ENCODE assay signal across 35 cellular contexts in genomic region chr17:54153423-54153822, GRCh38.
"Had no signal": no experiment of that assay in that cellular context is flagged by ENCODE, and none has a peak within 500 bp of the region (broad histone marks: within the 10 kb centered on the region; RNA-seq: fewer than 3 reads in every experiment).

No MANE protein-coding gene starts in this region.

- H3K27ac ChIP-seq: adrenal gland, body of pancreas, epithelial cell of prostate, esophagus squamous epithelium, gastroesophageal sphincter, heart left ventricle had no signal

- H3K27me3 ChIP-seq: adrenal gland, body of pancreas, esophagus squamous epithelium, gastroesophageal sphincter, heart left ventricle had no signal

- H3K36me3 Mint-ChIP-seq: activated CD4-positive, alpha-beta memory T cell treated with anti-CD3 and anti-CD28 coated beads for 36 hours; activated CD8-positive, alpha-beta memory T cell treated with anti-CD3 and anti-CD28 coated beads, Interleukin-2, amount 10 ng/mL, durations not matched to agents 7 days and 5 days; activated naive CD4-positive, alpha-beta T cell treated with anti-CD3 and anti-CD28 coated beads, Interleukin-2, amount 50 U/mL, for 24 hours; activated naive CD8-positive, alpha-beta T cell treated with anti-CD3 and anti-CD28 coated beads for 36 hours had no signal

- H3K9me3 ChIP-seq: adrenal gland, body of pancreas, esophagus squamous epithelium, gastroesophageal sphincter had no signal

- H3K36me3 ChIP-seq: adrenal gland, esophagus squamous epithelium, gastroesophageal sphincter, heart left ventricle had no signal

- ATAC-seq: activated CD4-positive, alpha-beta T cell treated with anti-CD3 and anti-CD28 coated beads for 36 hours; activated CD8-positive, alpha-beta memory T cell treated with anti-CD3 and anti-CD28 coated beads, Interleukin-2, amount 10 ng/mL, durations not matched to agents 7 days and 5 days; activated CD8-positive, alpha-beta T cell treated with anti-CD3 and anti-CD28 coated beads, Interleukin-2, amount 10 ng/mL, durations not matched to agents 7 days and 5 days; activated naive CD8-positive, alpha-beta T cell treated with anti-CD3 and anti-CD28 coated beads, Interleukin-2, amount 50 U/mL, for 24 hours; body of pancreas; gastroesophageal sphincter; heart left ventricle; T-helper 17 cell had no signal

- H3K27ac Mint-ChIP-seq: activated CD4-positive, alpha-beta memory T cell treated with anti-CD3 and anti-CD28 coated beads for 36 hours; activated CD4-positive, alpha-beta T cell treated with anti-CD3 and anti-CD28 coated beads for 36 hours; activated CD4-positive, alpha-beta T cell treated with anti-CD3 and anti-CD28 coated beads, Interleukin-2, amount 10 ng/mL, durations not matched to agents 24 days and 14 days; activated CD8-positive, alpha-beta memory T cell treated with anti-CD3 and anti-CD28 coated beads, Interleukin-2, amount 10 ng/mL, durations not matched to agents 7 days and 5 days; activated CD8-positive, alpha-beta T cell treated with anti-CD3 and anti-CD28 coated beads, Interleukin-2, amount 10 ng/mL, durations not matched to agents 7 days and 5 days; activated naive CD4-positive, alpha-beta T cell treated with anti-CD3 and anti-CD28 coated beads for 36 hours; activated naive CD4-positive, alpha-beta T cell treated with anti-CD3 and anti-CD28 coated beads, Interleukin-2, amount 50 U/mL, for 24 hours; activated naive CD8-positive, alpha-beta T cell treated with anti-CD3 and anti-CD28 coated beads for 36 hours; activated naive CD8-positive, alpha-beta T cell treated with anti-CD3 and anti-CD28 coated beads, Interleukin-2, amount 50 U/mL, for 24 hours; activated T-helper 1 cell treated with anti-CD3 and anti-CD28 coated beads, Interleukin-12 subunit alpha, Interleukin-12 subunit beta, Interleukin-2, Interleukin-4 antibody, amounts not matched to agents 30 ng/mL and 10 ng/mL and 1 ng/mL, durations not matched to agents 14 hours and 24 hours and 36 hours; activated T-helper 2 cell treated with anti-CD3 and anti-CD28 coated beads, Interferon-gamma antibody, Interleukin-2, Interleukin-4, amounts not matched to agents 10 μg/mL and 5 μg/mL and 100 μg/mL, durations not matched to agents 14 hours and 24 hours and 36 hours; T-helper 17 cell; T-helper 2 cell treated with Interferon-gamma antibody and Interleukin-4, amounts not matched to agents 5 μg/mL and 100 μg/mL, for 36 hours had no signal

- H3K4me3 ChIP-seq: adrenal gland, body of pancreas, esophagus squamous epithelium, gastroesophageal sphincter, heart left ventricle had no signal

- H3K27me3 Mint-ChIP-seq: activated CD4-positive, alpha-beta memory T cell treated with anti-CD3 and anti-CD28 coated beads for 36 hours; activated CD4-positive, alpha-beta T cell treated with anti-CD3 and anti-CD28 coated beads for 36 hours; activated CD4-positive, alpha-beta T cell treated with anti-CD3 and anti-CD28 coated beads, Interleukin-2, amount 10 ng/mL, durations not matched to agents 24 days and 14 days; activated CD8-positive, alpha-beta memory T cell treated with anti-CD3 and anti-CD28 coated beads, Interleukin-2, amount 10 ng/mL, durations not matched to agents 7 days and 5 days; activated naive CD4-positive, alpha-beta T cell treated with anti-CD3 and anti-CD28 coated beads, Interleukin-2, amount 50 U/mL, for 24 hours; activated naive CD8-positive, alpha-beta T cell treated with anti-CD3 and anti-CD28 coated beads for 36 hours; activated naive CD8-positive, alpha-beta T cell treated with anti-CD3 and anti-CD28 coated beads, Interleukin-2, amount 50 U/mL, for 24 hours; T-helper 17 cell had no signal

- H3K4me1 Mint-ChIP-seq: activated CD4-positive, alpha-beta T cell treated with anti-CD3 and anti-CD28 coated beads for 36 hours; activated CD4-positive, alpha-beta T cell treated with anti-CD3 and anti-CD28 coated beads, Interleukin-2, amount 10 ng/mL, durations not matched to agents 24 days and 14 days; activated CD8-positive, alpha-beta memory T cell treated with anti-CD3 and anti-CD28 coated beads, Interleukin-2, amount 10 ng/mL, durations not matched to agents 7 days and 5 days; activated naive CD4-positive, alpha-beta T cell treated with anti-CD3 and anti-CD28 coated beads, Interleukin-2, amount 50 U/mL, for 24 hours; activated naive CD8-positive, alpha-beta T cell treated with anti-CD3 and anti-CD28 coated beads for 36 hours; activated naive CD8-positive, alpha-beta T cell treated with anti-CD3 and anti-CD28 coated beads, Interleukin-2, amount 50 U/mL, for 24 hours; T-helper 17 cell had no signal

- H3K4me3 Mint-ChIP-seq: activated CD4-positive, alpha-beta memory T cell treated with anti-CD3 and anti-CD28 coated beads for 36 hours; activated CD4-positive, alpha-beta T cell treated with anti-CD3 and anti-CD28 coated beads for 36 hours; activated CD4-positive, alpha-beta T cell treated with anti-CD3 and anti-CD28 coated beads, Interleukin-2, amount 10 ng/mL, durations not matched to agents 24 days and 14 days; activated CD8-positive, alpha-beta memory T cell treated with anti-CD3 and anti-CD28 coated beads, Interleukin-2, amount 10 ng/mL, durations not matched to agents 7 days and 5 days; activated CD8-positive, alpha-beta T cell treated with anti-CD3 and anti-CD28 coated beads, Interleukin-2, amount 10 ng/mL, durations not matched to agents 7 days and 5 days; activated naive CD4-positive, alpha-beta T cell treated with anti-CD3 and anti-CD28 coated beads for 36 hours; activated naive CD4-positive, alpha-beta T cell treated with anti-CD3 and anti-CD28 coated beads, Interleukin-2, amount 50 U/mL, for 24 hours; activated naive CD8-positive, alpha-beta T cell treated with anti-CD3 and anti-CD28 coated beads for 36 hours; activated naive CD8-positive, alpha-beta T cell treated with anti-CD3 and anti-CD28 coated beads, Interleukin-2, amount 50 U/mL, for 24 hours; activated T-helper 1 cell treated with anti-CD3 and anti-CD28 coated beads, Interleukin-12 subunit alpha, Interleukin-12 subunit beta, Interleukin-2, Interleukin-4 antibody, amounts not matched to agents 30 ng/mL and 10 ng/mL and 1 ng/mL, durations not matched to agents 14 hours and 24 hours and 36 hours; T-helper 17 cell; T-helper 2 cell treated with Interferon-gamma antibody and Interleukin-4, amounts not matched to agents 5 μg/mL and 100 μg/mL, for 36 hours had no signal

- H3K4me1 ChIP-seq: adrenal gland, body of pancreas, esophagus squamous epithelium, gastroesophageal sphincter, heart left ventricle had no signal

- DNase-seq: activated CD4-positive, alpha-beta memory T cell treated with anti-CD3 and anti-CD28 coated beads for 36 hours; activated CD4-positive, alpha-beta T cell treated with anti-CD3 and anti-CD28 coated beads for 36 hours; activated CD4-positive, alpha-beta T cell treated with anti-CD3 and anti-CD28 coated beads, Interleukin-2, amount 10 ng/mL, durations not matched to agents 24 days and 14 days; activated CD4-positive, CD25-positive, alpha-beta regulatory T cell; activated CD4-positive, CD25-positive, alpha-beta regulatory T cell treated with anti-CD3 and anti-CD28 coated beads, Interleukin-2, amount 50 U/mL, for 72 hours; activated CD8-positive, alpha-beta memory T cell treated with anti-CD3 and anti-CD28 coated beads, Interleukin-2, amount 10 ng/mL, durations not matched to agents 7 days and 5 days; activated CD8-positive, alpha-beta memory T cell treated with anti-CD3 and anti-CD28 coated beads, Interleukin-2, amount 50 U/mL, for 4 hours; activated CD8-positive, alpha-beta T cell treated with anti-CD3 and anti-CD28 coated beads, Interleukin-2, amount 10 ng/mL, durations not matched to agents 7 days and 5 days; activated effector memory CD4-positive, alpha-beta T cell treated with anti-CD3 and anti-CD28 coated beads, Interleukin-2, amount 50 U/mL, for 16 hours; activated naive CD4-positive, alpha-beta T cell treated with anti-CD3 and anti-CD28 coated beads for 36 hours; activated naive CD8-positive, alpha-beta T cell treated with anti-CD3 and anti-CD28 coated beads for 36 hours; activated naive CD8-positive, alpha-beta T cell treated with anti-CD3 and anti-CD28 coated beads, Interleukin-2, amount 50 U/mL, for 24 hours; activated T-cell treated with anti-CD3 and anti-CD28 coated beads, Interleukin-2, amount 50 U/mL, for 1 hour; activated T-cell treated with anti-CD3 and anti-CD28 coated beads, Interleukin-2, amount 50 U/mL, for 48 hours; adrenal gland; amygdala; aorta; body of pancreas; caudate nucleus; cortex of kidney; dermis blood vessel endothelial cell; effector CD8-positive, alpha-beta T cell; esophagus squamous epithelium; foreskin melanocyte; glutamatergic neuron; heart left ventricle; T-helper 1 cell; T-helper 17 cell; T1000 had no signal
